10 cellular contexts compared by ENCODE assay signal in genomic region chr22:36398602-36399472, GRCh38. TPM values are rescaled to one million over a fixed set of nuclear protein-coding genes. Genes with fewer than 3 reads are reported as not detected.
A peak's percentile ranks its signal among the peaks of the same experiment; 100 is the strongest.
DNase-seq lines count a peak whose midpoint lies in the region; ATAC-seq, FAIRE-seq and TF ChIP-seq lines count a peak whose summit lies in the region.
"Had no signal": no experiment of that assay in that cellular context is flagged by ENCODE, and none has a peak within 500 bp of the region (broad histone marks: within the 10 kb centered on the region; RNA-seq: fewer than 3 reads in every experiment).

No MANE protein-coding gene starts in this region.

- no peak overlapping the region for H3K23ac ChIP-seq in neuronal stem cell (ENCODE audit: low read depth, low read length, poor library complexity)

- peaks cover 2% of the 10 kb centered on the region for H3K79me1 ChIP-seq in neuronal stem cell (ENCODE audit: low read depth, low read length)

- no peak overlapping the region for H3K4ac ChIP-seq in neuronal stem cell (ENCODE audit: low read length)

- H2AK5ac ChIP-seq in neuronal stem cell (ENCODE audit: low read depth, low read length) = peak overlapping the region; percentile 84

- H3K27me3 ChIP-seq in MG63 = no peaks in the 10 kb centered on the region
- H3K27me3 ChIP-seq in neuronal stem cell (ENCODE audit: control insufficient read depth in 3 of 3, insufficient read depth in 3 of 3, low read depth in 1 of 3, low read length in 3 of 3) = no peaks in the 10 kb centered on the region
- H3K27me3 ChIP-seq: dorsolateral prefrontal cortex had no signal

- H3K14ac ChIP-seq in neuronal stem cell (ENCODE audit: low read length) = no peak overlapping the region

- DNase-seq in COLO829 (ENCODE audit: low spot score) (peak; percentile 42), MG63 (peak; percentile 63), dermis microvascular lymphatic vessel endothelial cell (ENCODE audit: low read depth in 2 of 2) (peak; percentile 86 to 93), neuronal stem cell (ENCODE audit: low spot score) (no peak), middle frontal gyrus (ENCODE audit: extremely low spot score, low spot score) (no peak), medulla oblongata (ENCODE audit: extremely low spot score) (no peak), GM12891 (ENCODE audit: insufficient read length, low spot score) (no peak)
- DNase-seq: activated CD8-positive, alpha-beta memory T cell treated with anti-CD3 and anti-CD28 coated beads, Interleukin-2, amount 50 U/mL, for 4 hours; dorsolateral prefrontal cortex had no signal

- H4K91ac ChIP-seq in neuronal stem cell (ENCODE audit: low read depth, low read length, poor library complexity) = no peak overlapping the region

- no peak overlapping the region for H3K4me2 ChIP-seq in neuronal stem cell (ENCODE audit: insufficient read depth, low read length, poor library complexity, severe bottlenecking)

- H2BK15ac ChIP-seq in neuronal stem cell (ENCODE audit: low read length) = no peak overlapping the region

- H4K8ac ChIP-seq in neuronal stem cell (ENCODE audit: low read depth, low read length) = no peak overlapping the region

- H3K9me3 ChIP-seq in MG63 (no peaks in the 10 kb centered on the region), neuronal stem cell (replicated peaks in 1 of 2; ENCODE audit: control insufficient read depth in 2 of 2, insufficient read depth in 1 of 2, low read depth in 1 of 2, low read length in 2 of 2) (no peaks in the 10 kb centered on the region)

- H2BK5ac ChIP-seq in neuronal stem cell (ENCODE audit: low read length) = no peak overlapping the region

- no peak overlapping the region for H2BK120ac ChIP-seq in neuronal stem cell (ENCODE audit: low read depth, low read length)

- no peak overlapping the region for H3K9ac ChIP-seq in neuronal stem cell (ENCODE audit: low read depth, low read length, poor library complexity)

- ATAC-seq in HG02623 (IDR thresholded peaks at IDR 0.05; ENCODE audit: unreplicated experiment) = no peak

- H3K36me3 ChIP-seq in MG63 = no peaks in the 10 kb centered on the region
- no peaks in the 10 kb centered on the region for H3K36me3 ChIP-seq in neuronal stem cell (replicated peaks in 1 of 2; ENCODE audit: control insufficient read depth in 2 of 2, insufficient read depth in 2 of 2, low read length in 2 of 2)

- H3K18ac ChIP-seq in neuronal stem cell (ENCODE audit: low read length) = no peak overlapping the region

- TF ChIP-seq POLR2A in GM12891 (IDR thresholded peaks at IDR 0.05; ENCODE audit: low read depth, low read length) = no peak

- peaks cover 0 to 3% of the 10 kb centered on the region in 2 donors for H3K4me1 ChIP-seq in neuronal stem cell (ENCODE audit: control insufficient read depth in 2 of 2, insufficient read depth in 1 of 2, low read depth in 1 of 2, low read length in 2 of 2)

- WGBS in neuronal stem cell (ENCODE audit: extremely low coverage in 2 of 2, insufficient read length in 2 of 2, insufficient replicate concordance in 1 of 2), 2 donors = no CpG with 5 or more reads among the region's 10 CpGs

- FAIRE-seq in GM12891 (lab: Jason Lieb, UNC) = no peak

- no peak overlapping the region for H2AFZ ChIP-seq in neuronal stem cell (ENCODE audit: low read length)

- H3K4me3 ChIP-seq in MG63 (no peak overlapping the region), neuronal stem cell (ENCODE audit: low read length in 2 of 2) (no peak overlapping the region)
- H3K4me3 ChIP-seq: dorsolateral prefrontal cortex had no signal

- H3K27ac ChIP-seq in neuronal stem cell (replicated peaks; ENCODE audit: low read length) = no peak overlapping the region
- H3K27ac ChIP-seq: dorsolateral prefrontal cortex had no signal

- peak overlapping the region; percentile 58 for H2BK12ac ChIP-seq in neuronal stem cell (ENCODE audit: low read length)

TF ChIP-seq in GM12891, 5 proteins besides CTCF, POLR2A, EP300 and RAD21:
- no peak for TF ChIP-seq TAF1 (IDR thresholded peaks at IDR 0.05; ENCODE audit: low read depth, low read length)
- TF ChIP-seq SPI1 (IDR thresholded peaks at IDR 0.05; ENCODE audit: low read depth, low read length) = no peak
- no peak for TF ChIP-seq PAX5 (IDR thresholded peaks at IDR 0.05; ENCODE audit: insufficient read depth, low read length, severe bottlenecking)
- no peak for TF ChIP-seq POLR2AphosphoS5 (IDR thresholded peaks at IDR 0.05; ENCODE audit: low read depth, low read length)
- TF ChIP-seq POU2F2 (IDR thresholded peaks at IDR 0.05; ENCODE audit: low read depth, low read length) = no peak

RNA-seq across cellular contexts. Expression of gene MYH9, which starts 11.1 kb away (rescaled TPM):
- total RNA-seq in MG63 (2014; rRNA removed; shearing (Covaris generic); ENCODE audit: low replicate concordance) = 323 and 380 TPM in 2 replicates
- total RNA-seq in dermis microvascular lymphatic vessel endothelial cell = 455 and 480 TPM in 2 replicates
- polyA plus RNA-seq in neuronal stem cell (2013, experiment 1 of 2) = 60.4 TPM
- polyA plus RNA-seq in neuronal stem cell (2013, experiment 2 of 2) = 59.3 TPM
- polyA plus RNA-seq in GM12891 (2012; ENCODE audit: low read depth, missing spikeins) = 164 TPM

Comparison
In these comparisons a context has a peak if more than half of its experiments do, and no peak if none do; other contexts are left out.
1. DNase-seq: peak in COLO829 (single experiment), MG63 (single experiment) and dermis microvascular lymphatic vessel endothelial cell (2 of 2); none in neuronal stem cell (single experiment), middle frontal gyrus (single experiment), medulla oblongata (single experiment) and GM12891 (single experiment).